ENCODE assay signal across 23 cellular contexts in the genomic region with DNA sequence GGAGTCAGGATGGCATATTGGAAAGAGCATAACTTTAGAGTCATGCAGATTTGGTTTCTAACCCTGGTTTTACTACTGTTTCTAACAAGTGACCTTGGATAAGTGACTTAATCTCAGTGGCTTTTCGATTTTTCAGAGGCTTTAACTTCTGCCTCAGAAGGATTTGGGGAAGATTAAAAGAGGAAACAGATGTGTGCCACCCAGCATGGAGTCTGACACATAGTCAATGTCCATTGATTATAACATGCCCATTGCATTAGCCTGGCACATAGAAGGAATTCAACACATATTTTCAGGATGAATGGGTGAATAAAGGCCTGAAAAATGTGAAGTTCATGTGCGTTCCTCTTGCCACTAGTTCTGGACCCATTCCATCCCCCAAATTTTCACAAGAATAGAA.
"Had no signal": no experiment of that assay in that cellular context is flagged by ENCODE, and none has a peak within 500 bp of the region (broad histone marks: within the 10 kb centered on the region; RNA-seq: fewer than 3 reads in every experiment).

No MANE protein-coding gene starts in this region.

- FAIRE-seq: colon had no signal

- H3K27ac Mint-ChIP-seq: activated CD4-positive, alpha-beta memory T cell treated with anti-CD3 and anti-CD28 coated beads for 36 hours; activated CD4-positive, alpha-beta T cell treated with anti-CD3 and anti-CD28 coated beads for 36 hours; activated naive CD8-positive, alpha-beta T cell treated with anti-CD3 and anti-CD28 coated beads for 36 hours; nephron progenitor cell; WTC11 had no signal

- H3K36me3 Mint-ChIP-seq: activated CD4-positive, alpha-beta memory T cell treated with anti-CD3 and anti-CD28 coated beads for 36 hours; activated naive CD8-positive, alpha-beta T cell treated with anti-CD3 and anti-CD28 coated beads for 36 hours; WTC11 had no signal

- H3K4me1 Mint-ChIP-seq: activated CD4-positive, alpha-beta T cell treated with anti-CD3 and anti-CD28 coated beads for 36 hours; activated naive CD8-positive, alpha-beta T cell treated with anti-CD3 and anti-CD28 coated beads for 36 hours; nephron progenitor cell; WTC11 had no signal

- H3K27ac ChIP-seq: brain microvascular endothelial cell, dorsolateral prefrontal cortex, upper lobe of right lung had no signal

- H3K9me3 ChIP-seq: upper lobe of right lung had no signal

- H3K36me3 ChIP-seq: brain microvascular endothelial cell, upper lobe of right lung had no signal

- H3K9me3 Mint-ChIP-seq: activated naive CD8-positive, alpha-beta T cell treated with anti-CD3 and anti-CD28 coated beads for 36 hours had no signal

- H3K27me3 Mint-ChIP-seq: activated CD4-positive, alpha-beta memory T cell treated with anti-CD3 and anti-CD28 coated beads for 36 hours; activated naive CD8-positive, alpha-beta T cell treated with anti-CD3 and anti-CD28 coated beads for 36 hours had no signal

- ATAC-seq: activated CD4-positive, alpha-beta T cell treated with anti-CD3 and anti-CD28 coated beads for 36 hours; left lobe of liver; upper lobe of right lung; WTC11 had no signal

- H3K27me3 ChIP-seq: brain microvascular endothelial cell, dorsolateral prefrontal cortex, upper lobe of right lung had no signal

- H3K4me1 ChIP-seq: upper lobe of right lung had no signal

- H3K4me3 ChIP-seq: dorsolateral prefrontal cortex, upper lobe of right lung had no signal

- DNase-seq: activated CD4-positive, alpha-beta memory T cell treated with anti-CD3 and anti-CD28 coated beads for 36 hours; activated CD4-positive, alpha-beta T cell treated with anti-CD3 and anti-CD28 coated beads for 36 hours; activated naive CD8-positive, alpha-beta T cell treated with anti-CD3 and anti-CD28 coated beads for 36 hours; activated T-cell treated with anti-CD3 and anti-CD28 coated beads for 4 hours; anterior cingulate cortex; brain microvascular endothelial cell; central memory CD4-positive, alpha-beta T cell; dorsolateral prefrontal cortex; foreskin melanocyte; glutamatergic neuron; hippocampal formation; islet precursor cell; midbrain; nephron progenitor cell; nucleus accumbens; stimulated activated CD4-positive, alpha-beta T cell treated with anti-CD3 and anti-CD28 coated beads, Interleukin-12 subunit alpha, Interleukin-12 subunit beta, amount 100 ng/mL, for 4 hours; stimulated activated CD4-positive, alpha-beta T cell treated with anti-CD3 and anti-CD28 coated beads, Interleukin-1b, Interleukin-23, amount 100 ng/mL, for 48 hours; stimulated activated CD8-positive, alpha-beta memory T cell treated with anti-CD3 and anti-CD28 coated beads, Interleukin-4, amount 100 ng/mL, for 48 hours; stimulated activated naive CD4-positive, alpha-beta T cell; upper lobe of right lung had no signal

- H3K4me3 Mint-ChIP-seq: activated CD4-positive, alpha-beta memory T cell treated with anti-CD3 and anti-CD28 coated beads for 36 hours; activated CD4-positive, alpha-beta T cell treated with anti-CD3 and anti-CD28 coated beads for 36 hours; activated naive CD8-positive, alpha-beta T cell treated with anti-CD3 and anti-CD28 coated beads for 36 hours; nephron progenitor cell; WTC11 had no signal
